16 cellular contexts compared by ENCODE assay signal in the genomic region with DNA sequence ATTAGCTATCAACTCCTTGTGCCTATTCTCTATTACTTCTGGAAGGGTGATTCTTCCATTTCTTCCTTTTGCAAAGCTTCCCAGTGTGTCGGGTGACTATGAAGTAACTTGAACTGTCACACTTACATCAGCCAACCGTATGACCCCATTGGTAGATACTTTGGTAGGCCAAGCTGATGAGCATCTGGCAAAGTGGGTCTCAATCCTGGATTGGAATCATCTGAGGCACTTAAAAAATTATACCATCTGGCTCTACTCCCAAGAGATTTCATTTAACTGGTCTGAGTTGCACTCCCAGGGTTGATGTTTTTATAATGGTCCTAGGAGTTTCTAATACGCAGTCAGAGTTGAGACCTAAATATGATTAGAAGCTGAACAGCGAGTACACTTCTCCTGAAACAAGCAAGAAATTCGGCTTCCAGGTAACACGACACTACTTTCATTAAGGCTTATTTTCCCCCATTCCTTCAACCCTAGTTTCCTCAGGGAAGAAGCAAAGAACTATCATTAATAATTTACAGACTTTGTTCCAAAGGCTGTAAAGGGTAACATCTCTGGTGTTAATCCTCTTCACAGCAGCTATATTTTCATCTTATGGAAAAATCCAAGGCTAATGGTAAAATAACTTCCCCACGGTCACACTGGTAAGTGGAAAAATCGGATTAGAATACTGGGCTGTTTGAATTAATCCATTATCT.
"Had no signal": no experiment of that assay in that cellular context is flagged by ENCODE, and none has a peak within 500 bp of the region (broad histone marks: within the 10 kb centered on the region; RNA-seq: fewer than 3 reads in every experiment).

No MANE protein-coding gene starts in this region.

- H3K9ac ChIP-seq: neural progenitor cell had no signal

- H3K4me1 ChIP-seq: esophagus squamous epithelium, neural progenitor cell, upper lobe of right lung had no signal

- H3K4me3 ChIP-seq: esophagus squamous epithelium, neural progenitor cell, ovary, thoracic aorta, upper lobe of right lung had no signal

- H3K27ac ChIP-seq: esophagus squamous epithelium, neural progenitor cell, ovary, thoracic aorta, upper lobe of right lung had no signal

- H3K9me3 ChIP-seq: esophagus squamous epithelium, ovary, thoracic aorta, upper lobe of right lung had no signal

- DNase-seq: activated CD4-positive, alpha-beta T cell treated with anti-CD3 and anti-CD28 coated beads, Interleukin-2, amount 50 U/mL, for 48 hours; activated CD4-positive, CD25-positive, alpha-beta regulatory T cell treated with anti-CD3 and anti-CD28 coated beads, Interleukin-2, amount 50 U/mL, for 72 hours; activated naive CD4-positive, alpha-beta T cell treated with anti-CD3 and anti-CD28 coated beads for 36 hours; activated naive CD8-positive, alpha-beta T cell treated with anti-CD3 and anti-CD28 coated beads, Interleukin-2, amount 50 U/mL, for 24 hours; aorta; cerebellar nuclear complex; effector CD8-positive, alpha-beta T cell; esophagus squamous epithelium; hippocampal formation; midbrain; ovary; stimulated activated CD4-positive, alpha-beta T cell treated with anti-CD3 and anti-CD28 coated beads, Interleukin-1b, Interleukin-23, amount 100 ng/mL, for 48 hours; upper lobe of right lung had no signal

- ATAC-seq: activated naive CD8-positive, alpha-beta T cell treated with anti-CD3 and anti-CD28 coated beads, Interleukin-2, amount 50 U/mL, for 24 hours; activated T-helper 17 cell treated with anti-CD3 and anti-CD28 coated beads, Interleukin-2, amount 50 U/mL, for 72 hours; upper lobe of right lung had no signal

- H3K27me3 ChIP-seq: esophagus squamous epithelium, neural progenitor cell, ovary, upper lobe of right lung had no signal

- H3K36me3 ChIP-seq: esophagus squamous epithelium, neural progenitor cell, ovary, thoracic aorta, upper lobe of right lung had no signal
